16 cellular contexts compared by ENCODE assay signal in genomic region chr1:30536530-30536929, GRCh38.
DNase-seq lines count a peak whose midpoint lies in the region; ATAC-seq and TF ChIP-seq lines count a peak whose summit lies in the region.
"Had no signal": no experiment of that assay in that cellular context is flagged by ENCODE, and none has a peak within 500 bp of the region (broad histone marks: within the 10 kb centered on the region; RNA-seq: fewer than 3 reads in every experiment).

No MANE protein-coding gene starts in this region.

- intact Hi-C loops in activated CD4-positive, alpha-beta memory T cell treated with anti-CD3 and anti-CD28 coated beads for 36 hours (cut with micrococcal nuclease) = no loop called here
- intact Hi-C loops in cardiac septum (cut with DNase I) = no loop called here
- intact Hi-C loops in right cardiac atrium (cut with DNase I) = no loop called here
- intact Hi-C loops in posterior vena cava (cut with DNase I) = no loop called here
- intact Hi-C loops in MCF 10A (cut with micrococcal nuclease) = no loop called here

- POLR2A ChIA-PET in activated CD4-positive, alpha-beta memory T cell treated with anti-CD3 and anti-CD28 coated beads, Interleukin-2, amount 10 ng/mL, durations not matched to agents 7 days and 5 days (lab: Charles Lee) = no interaction called here
- POLR2A ChIA-PET in activated CD4-positive, alpha-beta memory T cell treated with anti-CD3 and anti-CD28 coated beads for 36 hours (lab: Charles Lee) = no interaction called here
- POLR2A ChIA-PET in MCF 10A (lab: Yijun Ruan, JAX) = no interaction called here

- ATAC-seq in right cardiac atrium = no peak
- ATAC-seq: A549, HepG2 had no signal

- H3K27ac Mint-ChIP-seq in activated CD4-positive, alpha-beta memory T cell treated with anti-CD3 and anti-CD28 coated beads, Interleukin-2, amount 10 ng/mL, durations not matched to agents 7 days and 5 days = no peak overlapping the region
- H3K27ac Mint-ChIP-seq in activated CD4-positive, alpha-beta memory T cell treated with anti-CD3 and anti-CD28 coated beads for 36 hours = no peak overlapping the region
- no peak overlapping the region for H3K27ac Mint-ChIP-seq in MCF 10A (ENCODE audit: low read depth, unreplicated experiment)
- H3K27ac Mint-ChIP-seq: CD4-positive, alpha-beta T cell; IgD-negative memory B cell had no signal

- no TSS peak for BruUV-seq in MCF 10A (replicated peaks; lab: Mats Ljungman, UMichigan)

- no peak overlapping the region for H3K27ac ChIP-seq in right cardiac atrium (ENCODE audit: low read length)
- H3K27ac ChIP-seq: 22Rv1, A549, C4-2B had no signal

- DNase-seq in activated CD4-positive, alpha-beta memory T cell treated with anti-CD3 and anti-CD28 coated beads, Interleukin-2, amount 10 ng/mL, durations not matched to agents 7 days and 5 days = peak; percentile 14
- no peak for DNase-seq in activated CD4-positive, alpha-beta memory T cell treated with anti-CD3 and anti-CD28 coated beads for 36 hours
- DNase-seq in cardiac septum (ENCODE audit: low spot score) (peak; percentile 24), right cardiac atrium (no peak), posterior vena cava (ENCODE audit: low spot score) (peak; percentile 15), MCF 10A (ENCODE audit: unreplicated experiment) (no peak)
- DNase-seq in stimulated activated CD8-positive, alpha-beta memory T cell treated with anti-CD3 and anti-CD28 coated beads, Interleukin-4, amount 100 ng/mL, for 48 hours = no peak
- DNase-seq: AML-193; Caco-2; CD4-positive, alpha-beta T cell had no signal

- no peak for TF ChIP-seq CTCF in MCF 10A (IDR thresholded peaks at IDR 0.05; ENCODE audit: unreplicated experiment)

- H3K4me1 ChIP-seq in right cardiac atrium (ENCODE audit: control insufficient read depth, insufficient read depth, low read length) = no peaks in the 10 kb centered on the region
- H3K4me1 ChIP-seq: A549, Caco-2, HAP-1 had no signal

- no peaks in the 10 kb centered on the region for H3K27me3 ChIP-seq in right cardiac atrium (ENCODE audit: control insufficient read depth, insufficient read depth)

- H3K9me3 ChIP-seq in right cardiac atrium (ENCODE audit: control insufficient read depth, low read length) = no peaks in the 10 kb centered on the region
- H3K9me3 ChIP-seq: A549, Caco-2, HAP-1 had no signal

- H3K4me1 Mint-ChIP-seq in activated CD4-positive, alpha-beta memory T cell treated with anti-CD3 and anti-CD28 coated beads, Interleukin-2, amount 10 ng/mL, durations not matched to agents 7 days and 5 days = no peaks in the 10 kb centered on the region
- no peaks in the 10 kb centered on the region for H3K4me1 Mint-ChIP-seq in activated CD4-positive, alpha-beta memory T cell treated with anti-CD3 and anti-CD28 coated beads for 36 hours (ENCODE audit: low read depth)
- no peaks in the 10 kb centered on the region for H3K4me1 Mint-ChIP-seq in MCF 10A (ENCODE audit: insufficient read depth, unreplicated experiment)

- no peaks in the 10 kb centered on the region for H3K36me3 Mint-ChIP-seq in activated CD4-positive, alpha-beta memory T cell treated with anti-CD3 and anti-CD28 coated beads, Interleukin-2, amount 10 ng/mL, durations not matched to agents 7 days and 5 days (ENCODE audit: low read depth)
- H3K36me3 Mint-ChIP-seq in activated CD4-positive, alpha-beta memory T cell treated with anti-CD3 and anti-CD28 coated beads for 36 hours = no peaks in the 10 kb centered on the region
- no peaks in the 10 kb centered on the region for H3K36me3 Mint-ChIP-seq in MCF 10A (ENCODE audit: insufficient read depth, unreplicated experiment)
- H3K36me3 Mint-ChIP-seq: IgD-negative memory B cell had no signal

- H3K27me3 Mint-ChIP-seq in activated CD4-positive, alpha-beta memory T cell treated with anti-CD3 and anti-CD28 coated beads, Interleukin-2, amount 10 ng/mL, durations not matched to agents 7 days and 5 days = peaks cover under 1% of the 10 kb centered on the region
- H3K27me3 Mint-ChIP-seq in activated CD4-positive, alpha-beta memory T cell treated with anti-CD3 and anti-CD28 coated beads for 36 hours = peaks cover 3% of the 10 kb centered on the region
- no peaks in the 10 kb centered on the region for H3K27me3 Mint-ChIP-seq in MCF 10A (ENCODE audit: insufficient read depth, unreplicated experiment)

- H3K4me3 Mint-ChIP-seq in activated CD4-positive, alpha-beta memory T cell treated with anti-CD3 and anti-CD28 coated beads, Interleukin-2, amount 10 ng/mL, durations not matched to agents 7 days and 5 days = no peak overlapping the region
- H3K4me3 Mint-ChIP-seq in activated CD4-positive, alpha-beta memory T cell treated with anti-CD3 and anti-CD28 coated beads for 36 hours = no peak overlapping the region
- no peak overlapping the region for H3K4me3 Mint-ChIP-seq in MCF 10A (ENCODE audit: unreplicated experiment)
- H3K4me3 Mint-ChIP-seq: CD4-positive, alpha-beta T cell; IgD-negative memory B cell had no signal

- no peak overlapping the region for H3K4me3 ChIP-seq in right cardiac atrium (ENCODE audit: low read length)
- H3K4me3 ChIP-seq: A549, HAP-1 had no signal

- WGBS in right cardiac atrium = 85% methylated on average over 9 of the region's 9 CpGs

- no peaks in the 10 kb centered on the region for H3K9me3 Mint-ChIP-seq in activated CD4-positive, alpha-beta memory T cell treated with anti-CD3 and anti-CD28 coated beads, Interleukin-2, amount 10 ng/mL, durations not matched to agents 7 days and 5 days
- no peaks in the 10 kb centered on the region for H3K9me3 Mint-ChIP-seq in activated CD4-positive, alpha-beta memory T cell treated with anti-CD3 and anti-CD28 coated beads for 36 hours
- H3K9me3 Mint-ChIP-seq in MCF 10A (ENCODE audit: unreplicated experiment) = peaks cover 2% of the 10 kb centered on the region
- H3K9me3 Mint-ChIP-seq: CD4-positive, alpha-beta T cell had no signal

- CTCF ChIA-PET in activated CD4-positive, alpha-beta memory T cell treated with anti-CD3 and anti-CD28 coated beads, Interleukin-2, amount 10 ng/mL, durations not matched to agents 7 days and 5 days (lab: Charles Lee) = no interaction called here
- CTCF ChIA-PET in activated CD4-positive, alpha-beta memory T cell treated with anti-CD3 and anti-CD28 coated beads for 36 hours (lab: Charles Lee) = no interaction called here
- CTCF ChIA-PET in MCF 10A (lab: Yijun Ruan, JAX) = no interaction called here

Comparison
In these comparisons a context has a peak if more than half of its experiments do, and no peak if none do; other contexts are left out.
1. DNase-seq: peak in activated CD4-positive, alpha-beta memory T cell treated with anti-CD3 and anti-CD28 coated beads, Interleukin-2, amount 10 ng/mL, durations not matched to agents 7 days and 5 days (single experiment), cardiac septum (single experiment) and posterior vena cava (single experiment); none in activated CD4-positive, alpha-beta memory T cell treated with anti-CD3 and anti-CD28 coated beads for 36 hours (single experiment), right cardiac atrium (0 of 3), stimulated activated CD8-positive, alpha-beta memory T cell treated with anti-CD3 and anti-CD28 coated beads, Interleukin-4, amount 100 ng/mL, for 48 hours (single experiment) and MCF 10A (single experiment).